ENCODE assay signal across 1 cellular context in genomic region chr22:19898831-19899567, GRCh38.
A peak's percentile ranks its signal among the peaks of the same experiment; 100 is the strongest.
TF ChIP-seq lines count a peak whose summit lies in the region.

No MANE protein-coding gene starts in this region.

TF ChIP-seq in HepG2, 621 proteins besides CTCF, POLR2A, EP300 and RAD21 (continued from another document and continues in another):
- TF ChIP-seq, protein P1, sequence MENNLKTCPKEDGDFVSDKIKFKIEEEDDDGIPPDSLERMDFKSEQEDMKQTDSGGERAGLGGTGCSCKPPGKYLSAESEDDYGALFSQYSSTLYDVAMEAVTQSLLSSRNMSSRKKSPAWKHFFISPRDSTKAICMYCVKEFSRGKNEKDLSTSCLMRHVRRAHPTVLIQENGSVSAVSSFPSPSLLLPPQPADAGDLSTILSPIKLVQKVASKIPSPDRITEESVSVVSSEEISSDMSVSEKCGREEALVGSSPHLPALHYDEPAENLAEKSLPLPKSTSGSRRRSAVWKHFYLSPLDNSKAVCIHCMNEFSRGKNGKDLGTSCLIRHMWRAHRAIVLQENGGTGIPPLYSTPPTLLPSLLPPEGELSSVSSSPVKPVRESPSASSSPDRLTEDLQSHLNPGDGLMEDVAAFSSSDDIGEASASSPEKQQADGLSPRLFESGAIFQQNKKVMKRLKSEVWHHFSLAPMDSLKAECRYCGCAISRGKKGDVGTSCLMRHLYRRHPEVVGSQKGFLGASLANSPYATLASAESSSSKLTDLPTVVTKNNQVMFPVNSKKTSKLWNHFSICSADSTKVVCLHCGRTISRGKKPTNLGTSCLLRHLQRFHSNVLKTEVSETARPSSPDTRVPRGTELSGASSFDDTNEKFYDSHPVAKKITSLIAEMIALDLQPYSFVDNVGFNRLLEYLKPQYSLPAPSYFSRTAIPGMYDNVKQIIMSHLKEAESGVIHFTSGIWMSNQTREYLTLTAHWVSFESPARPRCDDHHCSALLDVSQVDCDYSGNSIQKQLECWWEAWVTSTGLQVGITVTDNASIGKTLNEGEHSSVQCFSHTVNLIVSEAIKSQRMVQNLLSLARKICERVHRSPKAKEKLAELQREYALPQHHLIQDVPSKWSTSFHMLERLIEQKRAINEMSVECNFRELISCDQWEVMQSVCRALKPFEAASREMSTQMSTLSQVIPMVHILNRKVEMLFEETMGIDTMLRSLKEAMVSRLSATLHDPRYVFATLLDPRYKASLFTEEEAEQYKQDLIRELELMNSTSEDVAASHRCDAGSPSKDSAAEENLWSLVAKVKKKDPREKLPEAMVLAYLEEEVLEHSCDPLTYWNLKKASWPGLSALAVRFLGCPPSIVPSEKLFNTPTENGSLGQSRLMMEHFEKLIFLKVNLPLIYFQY (CRISPR knock-in tag; IDR thresholded peaks at IDR 0.05; ENCODE audit: borderline replicate concordance): peak; percentile 75; the same call in 1 of the 2 replicates
- TF ChIP-seq ZNF816 (CRISPR knock-in tag; IDR thresholded peaks at IDR 0.05; ENCODE audit: borderline replicate concordance): 0 out of 2 replicates have a peak, but pooled peaks have one; percentile 74
- TF ChIP-seq ZNF83 (CRISPR knock-in tag; IDR thresholded peaks at IDR 0.05; ENCODE audit: borderline replicate concordance): no peak
- TF ChIP-seq TCF12 (IDR thresholded peaks at IDR 0.05): no peak
- TF ChIP-seq TCF12 (CRISPR knock-in tag; IDR thresholded peaks at IDR 0.05): no peak
- TF ChIP-seq ZNF772 (CRISPR knock-in tag; IDR thresholded peaks at IDR 0.05): no peak
- TF ChIP-seq, protein P2, sequence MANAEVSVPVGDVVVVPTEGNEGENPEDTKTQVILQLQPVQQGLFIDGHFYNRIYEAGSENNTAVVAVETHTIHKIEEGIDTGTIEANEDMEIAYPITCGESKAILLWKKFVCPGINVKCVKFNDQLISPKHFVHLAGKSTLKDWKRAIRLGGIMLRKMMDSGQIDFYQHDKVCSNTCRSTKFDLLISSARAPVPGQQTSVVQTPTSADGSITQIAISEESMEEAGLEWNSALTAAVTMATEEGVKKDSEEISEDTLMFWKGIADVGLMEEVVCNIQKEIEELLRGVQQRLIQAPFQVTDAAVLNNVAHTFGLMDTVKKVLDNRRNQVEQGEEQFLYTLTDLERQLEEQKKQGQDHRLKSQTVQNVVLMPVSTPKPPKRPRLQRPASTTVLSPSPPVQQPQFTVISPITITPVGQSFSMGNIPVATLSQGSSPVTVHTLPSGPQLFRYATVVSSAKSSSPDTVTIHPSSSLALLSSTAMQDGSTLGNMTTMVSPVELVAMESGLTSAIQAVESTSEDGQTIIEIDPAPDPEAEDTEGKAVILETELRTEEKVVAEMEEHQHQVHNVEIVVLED (CRISPR knock-in tag; IDR thresholded peaks at IDR 0.05; ENCODE audit: borderline replicate concordance): peak; percentile 41; the same call in 1 of the 2 replicates
- TF ChIP-seq NR2C2 (CRISPR knock-in tag; IDR thresholded peaks at IDR 0.05; ENCODE audit: borderline replicate concordance): peak; percentile 56; the same call in 1 of the 2 replicates
- peak; percentile 65; the same call in 1 of the 2 replicates for TF ChIP-seq YEATS4 (CRISPR knock-in tag; IDR thresholded peaks at IDR 0.05; ENCODE audit: borderline replicate concordance)
- TF ChIP-seq FOXO1 (CRISPR knock-in tag; IDR thresholded peaks at IDR 0.05): no peak; the same call in 1 of the 2 replicates
- TF ChIP-seq MIER3 (CRISPR knock-in tag; IDR thresholded peaks at IDR 0.05; ENCODE audit: borderline replicate concordance): peak; percentile 40; the same call in 1 of the 2 replicates
- TF ChIP-seq ZNF598 (CRISPR knock-in tag; IDR thresholded peaks at IDR 0.05; ENCODE audit: borderline replicate concordance): 0 out of 2 replicates have a peak, but pooled peaks have one; percentile 38
- TF ChIP-seq SOX13 (IDR thresholded peaks at IDR 0.05): no peak
- peak in 1 of 2 experiments; percentile 52; a peak in 1 of 4 replicates for TF ChIP-seq SOX13 (CRISPR knock-in tag; conservative IDR thresholded peaks at IDR 0.05 in 1 of 2, IDR thresholded peaks at IDR 0.05 in 1 of 2)
- TF ChIP-seq ZNF670 (CRISPR knock-in tag; IDR thresholded peaks at IDR 0.05; ENCODE audit: borderline replicate concordance): peak; percentile 72
- TF ChIP-seq TEAD3 (CRISPR knock-in tag; optimal IDR thresholded peaks at IDR 0.05; ENCODE audit: borderline replicate concordance): peak; percentile 14
- TF ChIP-seq ZBTB42 (CRISPR knock-in tag; IDR thresholded peaks at IDR 0.05): no peak
- TF ChIP-seq ZNF615 (CRISPR knock-in tag; IDR thresholded peaks at IDR 0.05; ENCODE audit: borderline replicate concordance): no peak
- 0 out of 2 replicates have a peak, but pooled peaks have one; percentile 33 for TF ChIP-seq PHF8 (CRISPR knock-in tag; IDR thresholded peaks at IDR 0.05)
- 0 out of 2 replicates have a peak, but pooled peaks have one; percentile 21 for TF ChIP-seq CHD4 (IDR thresholded peaks at IDR 0.05; ENCODE audit: borderline replicate concordance, low read length)
- no peak for TF ChIP-seq GABPA (IDR thresholded peaks at IDR 0.05; ENCODE audit: low read depth, low read length)
- 0 out of 2 replicates have a peak, but pooled peaks have one; percentile 31 for TF ChIP-seq GABPA (CRISPR knock-in tag; IDR thresholded peaks at IDR 0.05; ENCODE audit: low read depth)
- peak; percentile 72; the same call in 1 of the 2 replicates for TF ChIP-seq HOXA3 (CRISPR knock-in tag; IDR thresholded peaks at IDR 0.05)
- TF ChIP-seq, protein P3, sequence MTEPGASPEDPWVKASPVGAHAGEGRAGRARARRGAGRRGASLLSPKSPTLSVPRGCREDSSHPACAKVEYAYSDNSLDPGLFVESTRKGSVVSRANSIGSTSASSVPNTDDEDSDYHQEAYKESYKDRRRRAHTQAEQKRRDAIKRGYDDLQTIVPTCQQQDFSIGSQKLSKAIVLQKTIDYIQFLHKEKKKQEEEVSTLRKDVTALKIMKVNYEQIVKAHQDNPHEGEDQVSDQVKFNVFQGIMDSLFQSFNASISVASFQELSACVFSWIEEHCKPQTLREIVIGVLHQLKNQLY (CRISPR knock-in tag; IDR thresholded peaks at IDR 0.05): peak; percentile 35; the same call in 1 of the 2 replicates
- TF ChIP-seq HNF4A (CRISPR knock-in tag; IDR thresholded peaks at IDR 0.05): peak; percentile 93
- TF ChIP-seq BRCA1 (CRISPR knock-in tag; IDR thresholded peaks at IDR 0.05): no peak
- no peak for TF ChIP-seq POLR2G (IDR thresholded peaks at IDR 0.05; ENCODE audit: low read depth, low read length)
- TF ChIP-seq PBX2 (CRISPR knock-in tag; IDR thresholded peaks at IDR 0.05): 0 out of 2 replicates have a peak, but pooled peaks have one; percentile 9
- TF ChIP-seq, protein P4, sequence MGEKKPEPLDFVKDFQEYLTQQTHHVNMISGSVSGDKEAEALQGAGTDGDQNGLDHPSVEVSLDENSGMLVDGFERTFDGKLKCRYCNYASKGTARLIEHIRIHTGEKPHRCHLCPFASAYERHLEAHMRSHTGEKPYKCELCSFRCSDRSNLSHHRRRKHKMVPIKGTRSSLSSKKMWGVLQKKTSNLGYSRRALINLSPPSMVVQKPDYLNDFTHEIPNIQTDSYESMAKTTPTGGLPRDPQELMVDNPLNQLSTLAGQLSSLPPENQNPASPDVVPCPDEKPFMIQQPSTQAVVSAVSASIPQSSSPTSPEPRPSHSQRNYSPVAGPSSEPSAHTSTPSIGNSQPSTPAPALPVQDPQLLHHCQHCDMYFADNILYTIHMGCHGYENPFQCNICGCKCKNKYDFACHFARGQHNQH (CRISPR knock-in tag; IDR thresholded peaks at IDR 0.05): peak; percentile 75
- peak; percentile 90 for TF ChIP-seq ZBTB7B (CRISPR knock-in tag; IDR thresholded peaks at IDR 0.05)
- TF ChIP-seq TSC22D2 (CRISPR knock-in tag; IDR thresholded peaks at IDR 0.05; ENCODE audit: borderline replicate concordance): peak; percentile 22; the same call in 1 of the 2 replicates
- TF ChIP-seq FOXK2 (IDR thresholded peaks at IDR 0.05): peak; percentile 29; the same call in 1 of the 2 replicates
- 0 out of 2 replicates have a peak, but pooled peaks have one; percentile 22 for TF ChIP-seq ZFP1 (CRISPR knock-in tag; IDR thresholded peaks at IDR 0.05)
- TF ChIP-seq, protein P5, sequence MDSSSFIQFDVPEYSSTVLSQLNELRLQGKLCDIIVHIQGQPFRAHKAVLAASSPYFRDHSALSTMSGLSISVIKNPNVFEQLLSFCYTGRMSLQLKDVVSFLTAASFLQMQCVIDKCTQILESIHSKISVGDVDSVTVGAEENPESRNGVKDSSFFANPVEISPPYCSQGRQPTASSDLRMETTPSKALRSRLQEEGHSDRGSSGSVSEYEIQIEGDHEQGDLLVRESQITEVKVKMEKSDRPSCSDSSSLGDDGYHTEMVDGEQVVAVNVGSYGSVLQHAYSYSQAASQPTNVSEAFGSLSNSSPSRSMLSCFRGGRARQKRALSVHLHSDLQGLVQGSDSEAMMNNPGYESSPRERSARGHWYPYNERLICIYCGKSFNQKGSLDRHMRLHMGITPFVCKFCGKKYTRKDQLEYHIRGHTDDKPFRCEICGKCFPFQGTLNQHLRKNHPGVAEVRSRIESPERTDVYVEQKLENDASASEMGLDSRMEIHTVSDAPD (CRISPR knock-in tag; IDR thresholded peaks at IDR 0.05): no peak
- no peak for TF ChIP-seq NAIF1 (CRISPR knock-in tag; IDR thresholded peaks at IDR 0.05; ENCODE audit: borderline replicate concordance)
- TF ChIP-seq, protein P6, sequence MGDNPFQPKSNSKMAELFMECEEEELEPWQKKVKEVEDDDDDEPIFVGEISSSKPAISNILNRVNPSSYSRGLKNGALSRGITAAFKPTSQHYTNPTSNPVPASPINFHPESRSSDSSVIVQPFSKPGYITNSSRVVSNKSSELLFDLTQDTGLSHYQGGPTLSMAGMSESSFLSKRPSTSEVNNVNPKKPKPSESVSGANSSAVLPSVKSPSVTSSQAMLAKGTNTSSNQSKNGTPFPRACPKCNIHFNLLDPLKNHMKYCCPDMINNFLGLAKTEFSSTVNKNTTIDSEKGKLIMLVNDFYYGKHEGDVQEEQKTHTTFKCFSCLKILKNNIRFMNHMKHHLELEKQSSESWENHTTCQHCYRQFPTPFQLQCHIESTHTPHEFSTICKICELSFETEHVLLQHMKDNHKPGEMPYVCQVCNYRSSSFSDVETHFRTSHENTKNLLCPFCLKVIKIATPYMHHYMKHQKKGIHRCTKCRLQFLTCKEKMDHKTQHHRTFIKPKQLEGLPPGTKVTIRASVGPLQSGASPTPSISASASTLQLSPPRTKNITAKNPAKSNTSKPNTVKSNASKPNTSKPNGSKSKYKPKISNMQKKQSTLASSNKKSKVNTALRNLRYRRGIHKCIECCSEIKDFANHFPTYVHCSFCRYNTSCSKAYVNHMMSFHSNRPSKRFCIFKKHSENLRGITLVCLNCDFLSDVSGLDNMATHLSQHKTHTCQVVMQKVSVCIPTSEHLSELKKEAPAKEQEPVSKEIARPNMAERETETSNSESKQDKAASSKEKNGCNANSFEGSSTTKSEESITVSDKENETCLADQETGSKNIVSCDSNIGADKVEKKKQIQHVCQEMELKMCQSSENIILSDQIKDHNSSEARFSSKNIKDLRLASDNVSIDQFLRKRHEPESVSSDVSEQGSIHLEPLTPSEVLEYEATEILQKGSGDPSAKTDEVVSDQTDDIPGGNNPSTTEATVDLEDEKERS (CRISPR knock-in tag; IDR thresholded peaks at IDR 0.05): peak; percentile 83; the same call in 1 of the 2 replicates
- peak; percentile 53; the same call in 1 of the 2 replicates for TF ChIP-seq SIN3A (IDR thresholded peaks at IDR 0.05; ENCODE audit: borderline replicate concordance, low read depth, low read length)
- TF ChIP-seq SP5 (CRISPR knock-in tag; IDR thresholded peaks at IDR 0.05; ENCODE audit: borderline replicate concordance, low read depth): no peak
- peak; percentile 93 for TF ChIP-seq ZNF770 (CRISPR knock-in tag; IDR thresholded peaks at IDR 0.05)
- TF ChIP-seq NCOA2 (CRISPR knock-in tag; IDR thresholded peaks at IDR 0.05): peak; percentile 34
- peak; percentile 73 for TF ChIP-seq ARID5B (CRISPR knock-in tag; IDR thresholded peaks at IDR 0.05)
- TF ChIP-seq NFATC3 (CRISPR knock-in tag; IDR thresholded peaks at IDR 0.05): no peak
- TF ChIP-seq ZSCAN21 (CRISPR knock-in tag; IDR thresholded peaks at IDR 0.05; ENCODE audit: borderline replicate concordance): peak; percentile 67; the same call in 1 of the 2 replicates
